ENCODE assay signal across 9 cellular contexts in genomic region chr9:122213589-122214413, GRCh38. TPM values are rescaled to one million over a fixed set of nuclear protein-coding genes. Genes with fewer than 3 reads are reported as not detected.
DNase-seq lines count a peak whose midpoint lies in the region; ATAC-seq and TF ChIP-seq lines count a peak whose summit lies in the region.
"Had no signal": no experiment of that assay in that cellular context is flagged by ENCODE, and none has a peak within 500 bp of the region (broad histone marks: within the 10 kb centered on the region; RNA-seq: fewer than 3 reads in every experiment).

No MANE protein-coding gene starts in this region.

- H3K4me1 ChIP-seq in heart right ventricle, result peaks cover under 1 to 32% (median 12%) of the 10 kb centered on the region in 9 donors

- TF ChIP-seq CTCF in heart right ventricle (IDR thresholded peaks at IDR 0.05), result no peak

- DNase-seq in ELF-1 (ENCODE audit: low read depth, low spot score) (peak; percentile 91), NCI-H748 treated with DMSO at 0.1 percent for 48 hours (lab: John Stamatoyannopoulos, UW) (peak; percentile 86), heart right ventricle (no peak), skeletal muscle cell (ENCODE audit: low read depth) (no peak)
- peak; percentile 77 to 82 for DNase-seq in activated T-cell treated with anti-CD3 and anti-CD28 coated beads, Interleukin-2, amount 50 U/mL, for 72 hours

- no peaks in the 10 kb centered on the region for H3K9me3 ChIP-seq in heart right ventricle

- H3K27ac Mint-ChIP-seq in activated T-cell treated with anti-CD3 and anti-CD28 coated beads, Interleukin-2, amount 50 U/mL, for 72 hours, result no peak overlapping the region

- ATAC-seq in HG03460 (IDR thresholded peaks at IDR 0.05; ENCODE audit: unreplicated experiment), result peak; percentile 61
- peak; percentile 89 to 93 for ATAC-seq in activated T-cell treated with anti-CD3 and anti-CD28 coated beads, Interleukin-2, amount 50 U/mL, for 72 hours (replicated peaks in 1 of 2)
- peak in 2 of 8 donors; percentile 41 to 46 for ATAC-seq in heart right ventricle
- no peak for ATAC-seq in HG02970 (IDR thresholded peaks at IDR 0.05; ENCODE audit: low FRiP score, unreplicated experiment)
- ATAC-seq in HG03196 (IDR thresholded peaks at IDR 0.05; ENCODE audit: unreplicated experiment), result no peak

- no peak overlapping the region for H3K27ac ChIP-seq in heart right ventricle

- peaks cover 82% of the 10 kb centered on the region for H3K27me3 Mint-ChIP-seq in activated T-cell treated with anti-CD3 and anti-CD28 coated beads, Interleukin-2, amount 50 U/mL, for 72 hours (ENCODE audit: low read depth)

- WGBS in heart right ventricle, 2 donors, result 18 to 31% methylated on average over 90 to 93 of the region's 93 CpGs

- H3K4me3 ChIP-seq in heart right ventricle (peak overlapping the region in 9 of 10 donors; percentile 10 to 42 (median 26)), skeletal muscle cell (ENCODE audit: low read depth, low read length) (peak overlapping the region; percentile 39)

- no peaks in the 10 kb centered on the region for H3K9me3 Mint-ChIP-seq in activated T-cell treated with anti-CD3 and anti-CD28 coated beads, Interleukin-2, amount 50 U/mL, for 72 hours

- peaks cover 0 to 2% of the 10 kb centered on the region in 2 donors for H3K36me3 Mint-ChIP-seq in activated T-cell treated with anti-CD3 and anti-CD28 coated beads, Interleukin-2, amount 50 U/mL, for 72 hours (ENCODE audit: insufficient read depth in 2 of 2)

- peaks cover 25% of the 10 kb centered on the region for H3K4me1 Mint-ChIP-seq in activated T-cell treated with anti-CD3 and anti-CD28 coated beads, Interleukin-2, amount 50 U/mL, for 72 hours (ENCODE audit: low read depth)

- peak overlapping the region; percentile 73 for H3K4me3 Mint-ChIP-seq in activated T-cell treated with anti-CD3 and anti-CD28 coated beads, Interleukin-2, amount 50 U/mL, for 72 hours

- intact Hi-C loops in heart right ventricle (cut with DNase I), result no loop called here

- peaks cover 0 to 5% (median 0%) of the 10 kb centered on the region in 9 donors for H3K36me3 ChIP-seq in heart right ventricle

- peaks cover 10 to 88% (median 73%) of the 10 kb centered on the region in 7 donors for H3K27me3 ChIP-seq in heart right ventricle

RNA-seq across cellular contexts. Expression of gene LHX6, which starts 15.0 kb away (rescaled TPM):
- under 1 TPM in 1 of 2 donors, not detected in 1; 0.29 TPM for total RNA-seq in activated T-cell treated with anti-CD3 and anti-CD28 coated beads, Interleukin-2, amount 50 U/mL, for 72 hours
- 1 to 10 TPM; 1.9 to 9.4 (median 4.8) TPM for total RNA-seq in heart right ventricle
- polyA plus RNA-seq in heart right ventricle, result 1 to 10 TPM; 7.3 to 7.5 TPM
- total RNA-seq: T-helper 2 cell treated with Interferon-gamma antibody and Interleukin-4, amounts not matched to agents 100 ng/mL and 5 ng/mL, for 36 hours had no signal

RNA-seq across cellular contexts. Expression of gene RBM18, which starts 50.8 kb away (rescaled TPM):
- total RNA-seq in activated T-cell treated with anti-CD3 and anti-CD28 coated beads, Interleukin-2, amount 50 U/mL, for 72 hours, result 10 to 100 TPM; 30.0 to 35.8 TPM
- total RNA-seq in heart right ventricle, result 10 to 100 TPM; 36.2 to 47.6 (median 43.4) TPM
- 10 to 100 TPM in 1 of 2 donors, 1 to 10 TPM in 1; 6.0 to 13.6 TPM for polyA plus RNA-seq in heart right ventricle

RNA-seq across cellular contexts. Expression of gene MRRF, which starts 50.9 kb away (rescaled TPM):
- total RNA-seq in activated T-cell treated with anti-CD3 and anti-CD28 coated beads, Interleukin-2, amount 50 U/mL, for 72 hours, result 10 to 100 TPM; 42.6 to 47.7 TPM
- 10 to 100 TPM; 30.3 to 45.9 (median 39.1) TPM for total RNA-seq in heart right ventricle
- polyA plus RNA-seq in heart right ventricle, result 10 to 100 TPM; 35.0 to 37.7 TPM

RNA-seq across cellular contexts. Expression of gene MORN5, which starts 54.1 kb away (rescaled TPM):
- not detected for total RNA-seq in activated T-cell treated with anti-CD3 and anti-CD28 coated beads, Interleukin-2, amount 50 U/mL, for 72 hours
- total RNA-seq in heart right ventricle, result not detected
- not detected for polyA plus RNA-seq in heart right ventricle
- total RNA-seq: T-helper 2 cell treated with Interferon-gamma antibody and Interleukin-4, amounts not matched to agents 100 ng/mL and 5 ng/mL, for 36 hours had no signal

RNA-seq across cellular contexts. Expression of gene NDUFA8, which starts 54.2 kb away (rescaled TPM):
- total RNA-seq in activated T-cell treated with anti-CD3 and anti-CD28 coated beads, Interleukin-2, amount 50 U/mL, for 72 hours, result 10 to 100 TPM; 32.3 to 42.0 TPM
- total RNA-seq in heart right ventricle, result 100 to 1,000 TPM; 222 to 327 (median 310) TPM
- polyA plus RNA-seq in heart right ventricle, result 100 to 1,000 TPM; 371 to 739 TPM

Comparison
In these comparisons a context has a peak if more than half of its experiments do, and no peak if none do; other contexts are left out.
1. DNase-seq: peak in ELF-1 (single experiment), NCI-H748 treated with DMSO at 0.1 percent for 48 hours (single experiment) and activated T-cell treated with anti-CD3 and anti-CD28 coated beads, Interleukin-2, amount 50 U/mL, for 72 hours (2 of 2); none in heart right ventricle (0 of 2) and skeletal muscle cell (single experiment).
2. ATAC-seq: peak in HG03460 (single experiment) and activated T-cell treated with anti-CD3 and anti-CD28 coated beads, Interleukin-2, amount 50 U/mL, for 72 hours (2 of 2); none in HG02970 (single experiment) and HG03196 (single experiment).